Comparison of ENCODE assay signal across 1 cellular context in genomic region chr16:1188781-1189189, GRCh38.
TF ChIP-seq lines count a peak whose summit lies in the region.

No MANE protein-coding gene starts in this region.

TF ChIP-seq in HepG2, 621 proteins besides CTCF, POLR2A, EP300 and RAD21 (continued from another document and continues in another):
- TF ChIP-seq, protein P1, sequence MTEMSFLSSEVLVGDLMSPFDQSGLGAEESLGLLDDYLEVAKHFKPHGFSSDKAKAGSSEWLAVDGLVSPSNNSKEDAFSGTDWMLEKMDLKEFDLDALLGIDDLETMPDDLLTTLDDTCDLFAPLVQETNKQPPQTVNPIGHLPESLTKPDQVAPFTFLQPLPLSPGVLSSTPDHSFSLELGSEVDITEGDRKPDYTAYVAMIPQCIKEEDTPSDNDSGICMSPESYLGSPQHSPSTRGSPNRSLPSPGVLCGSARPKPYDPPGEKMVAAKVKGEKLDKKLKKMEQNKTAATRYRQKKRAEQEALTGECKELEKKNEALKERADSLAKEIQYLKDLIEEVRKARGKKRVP (CRISPR knock-in tag; IDR thresholded peaks at IDR 0.05) = no peak
- TF ChIP-seq SALL1 (CRISPR knock-in tag; IDR thresholded peaks at IDR 0.05) (peak; percentile 88), RFX5 (IDR thresholded peaks at IDR 0.05; ENCODE audit: low read depth, low read length) (no peak), KDM3A (CRISPR knock-in tag; IDR thresholded peaks at IDR 0.05; ENCODE audit: low read depth) (peak; percentile 47; the same call in 1 of the 2 replicates), ZNF678 (CRISPR knock-in tag; IDR thresholded peaks at IDR 0.05) (peak; percentile 56; the same call in 1 of the 2 replicates), ZNF646 (CRISPR knock-in tag; IDR thresholded peaks at IDR 0.05) (no peak), PAXIP1 (CRISPR knock-in tag; conservative IDR thresholded peaks at IDR 0.05) (no peak), SETDB1 (CRISPR knock-in tag; IDR thresholded peaks at IDR 0.05; ENCODE audit: borderline replicate concordance) (no peak), AKAP8 (CRISPR knock-in tag; IDR thresholded peaks at IDR 0.05) (no peak), SAP130 (CRISPR knock-in tag; IDR thresholded peaks at IDR 0.05; ENCODE audit: low read depth) (peak; percentile 40; the same call in 1 of the 2 replicates), MIXL1 (CRISPR knock-in tag; IDR thresholded peaks at IDR 0.05) (0 out of 2 replicates have a peak, but pooled peaks have one; percentile 37), FOXC1 (CRISPR knock-in tag; IDR thresholded peaks at IDR 0.05; ENCODE audit: borderline replicate concordance) (peak; percentile 73; the same call in 1 of the 2 replicates), GATAD2A (CRISPR knock-in tag; IDR thresholded peaks at IDR 0.05) (0 out of 2 replicates have a peak, but pooled peaks have one; percentile 18), ZNF709 (CRISPR knock-in tag; IDR thresholded peaks at IDR 0.05) (0 out of 2 replicates have a peak, but pooled peaks have one; percentile 30), ZNF329 (CRISPR knock-in tag; IDR thresholded peaks at IDR 0.05; ENCODE audit: low read depth) (peak; percentile 71; the same call in 1 of the 2 replicates), ZNF263 (CRISPR knock-in tag; IDR thresholded peaks at IDR 0.05) (peak; percentile 65), PCBP1 (IDR thresholded peaks at IDR 0.05; ENCODE audit: borderline replicate concordance, low read depth, low read length) (0 out of 2 replicates have a peak, but pooled peaks have one; percentile 1), ZMAT3 (CRISPR knock-in tag; conservative IDR thresholded peaks at IDR 0.05) (peak; percentile 96), ZNF501 (CRISPR knock-in tag; IDR thresholded peaks at IDR 0.05) (peak; percentile 43; the same call in 1 of the 2 replicates), FOXO1 (CRISPR knock-in tag; IDR thresholded peaks at IDR 0.05) (peak; percentile 32; the same call in 1 of the 2 replicates), FOXK1 (CRISPR knock-in tag; IDR thresholded peaks at IDR 0.05; ENCODE audit: borderline replicate concordance, low read depth) (peak; percentile 70; the same call in 1 of the 2 replicates), ZFP62 (CRISPR knock-in tag; IDR thresholded peaks at IDR 0.05) (no peak), PPARG (CRISPR knock-in tag; conservative IDR thresholded peaks at IDR 0.05) (peak; percentile 61; the same call in 1 of the 2 replicates), HNRNPL (IDR thresholded peaks at IDR 0.05; ENCODE audit: low read depth, low read length) (0 out of 2 replicates have a peak, but pooled peaks have one; percentile 47), SNRNP70 (IDR thresholded peaks at IDR 0.05; ENCODE audit: low read depth, low read length) (no peak), ZNF792 (CRISPR knock-in tag; IDR thresholded peaks at IDR 0.05) (peak; percentile 83), ZNF850 (CRISPR knock-in tag; conservative IDR thresholded peaks at IDR 0.05) (no peak), HIC2 (CRISPR knock-in tag; IDR thresholded peaks at IDR 0.05; ENCODE audit: low read depth) (no peak)
- TF ChIP-seq, protein P2, sequence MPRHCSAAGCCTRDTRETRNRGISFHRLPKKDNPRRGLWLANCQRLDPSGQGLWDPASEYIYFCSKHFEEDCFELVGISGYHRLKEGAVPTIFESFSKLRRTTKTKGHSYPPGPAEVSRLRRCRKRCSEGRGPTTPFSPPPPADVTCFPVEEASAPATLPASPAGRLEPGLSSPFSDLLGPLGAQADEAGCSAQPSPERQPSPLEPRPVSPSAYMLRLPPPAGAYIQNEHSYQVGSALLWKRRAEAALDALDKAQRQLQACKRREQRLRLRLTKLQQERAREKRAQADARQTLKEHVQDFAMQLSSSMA (CRISPR knock-in tag; IDR thresholded peaks at IDR 0.05) = peak; percentile 40; the same call in 1 of the 2 replicates
- TF ChIP-seq, protein P3, sequence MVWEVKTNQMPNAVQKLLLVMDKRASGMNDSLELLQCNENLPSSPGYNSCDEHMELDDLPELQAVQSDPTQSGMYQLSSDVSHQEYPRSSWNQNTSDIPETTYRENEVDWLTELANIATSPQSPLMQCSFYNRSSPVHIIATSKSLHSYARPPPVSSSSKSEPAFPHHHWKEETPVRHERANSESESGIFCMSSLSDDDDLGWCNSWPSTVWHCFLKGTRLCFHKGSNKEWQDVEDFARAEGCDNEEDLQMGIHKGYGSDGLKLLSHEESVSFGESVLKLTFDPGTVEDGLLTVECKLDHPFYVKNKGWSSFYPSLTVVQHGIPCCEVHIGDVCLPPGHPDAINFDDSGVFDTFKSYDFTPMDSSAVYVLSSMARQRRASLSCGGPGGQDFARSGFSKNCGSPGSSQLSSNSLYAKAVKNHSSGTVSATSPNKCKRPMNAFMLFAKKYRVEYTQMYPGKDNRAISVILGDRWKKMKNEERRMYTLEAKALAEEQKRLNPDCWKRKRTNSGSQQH (CRISPR knock-in tag; IDR thresholded peaks at IDR 0.05; ENCODE audit: low read depth) = 0 out of 2 replicates have a peak, but pooled peaks have one; percentile 39
- TF ChIP-seq, protein P4, sequence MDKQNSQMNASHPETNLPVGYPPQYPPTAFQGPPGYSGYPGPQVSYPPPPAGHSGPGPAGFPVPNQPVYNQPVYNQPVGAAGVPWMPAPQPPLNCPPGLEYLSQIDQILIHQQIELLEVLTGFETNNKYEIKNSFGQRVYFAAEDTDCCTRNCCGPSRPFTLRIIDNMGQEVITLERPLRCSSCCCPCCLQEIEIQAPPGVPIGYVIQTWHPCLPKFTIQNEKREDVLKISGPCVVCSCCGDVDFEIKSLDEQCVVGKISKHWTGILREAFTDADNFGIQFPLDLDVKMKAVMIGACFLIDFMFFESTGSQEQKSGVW (CRISPR knock-in tag; IDR thresholded peaks at IDR 0.05; ENCODE audit: borderline replicate concordance) = 0 out of 2 replicates have a peak, but pooled peaks have one; percentile 80
- TF ChIP-seq, protein P5, sequence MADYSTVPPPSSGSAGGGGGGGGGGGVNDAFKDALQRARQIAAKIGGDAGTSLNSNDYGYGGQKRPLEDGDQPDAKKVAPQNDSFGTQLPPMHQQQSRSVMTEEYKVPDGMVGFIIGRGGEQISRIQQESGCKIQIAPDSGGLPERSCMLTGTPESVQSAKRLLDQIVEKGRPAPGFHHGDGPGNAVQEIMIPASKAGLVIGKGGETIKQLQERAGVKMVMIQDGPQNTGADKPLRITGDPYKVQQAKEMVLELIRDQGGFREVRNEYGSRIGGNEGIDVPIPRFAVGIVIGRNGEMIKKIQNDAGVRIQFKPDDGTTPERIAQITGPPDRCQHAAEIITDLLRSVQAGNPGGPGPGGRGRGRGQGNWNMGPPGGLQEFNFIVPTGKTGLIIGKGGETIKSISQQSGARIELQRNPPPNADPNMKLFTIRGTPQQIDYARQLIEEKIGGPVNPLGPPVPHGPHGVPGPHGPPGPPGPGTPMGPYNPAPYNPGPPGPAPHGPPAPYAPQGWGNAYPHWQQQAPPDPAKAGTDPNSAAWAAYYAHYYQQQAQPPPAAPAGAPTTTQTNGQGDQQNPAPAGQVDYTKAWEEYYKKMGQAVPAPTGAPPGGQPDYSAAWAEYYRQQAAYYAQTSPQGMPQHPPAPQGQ (CRISPR knock-in tag; IDR thresholded peaks at IDR 0.05; ENCODE audit: borderline replicate concordance) = no peak
- TF ChIP-seq, protein P6, sequence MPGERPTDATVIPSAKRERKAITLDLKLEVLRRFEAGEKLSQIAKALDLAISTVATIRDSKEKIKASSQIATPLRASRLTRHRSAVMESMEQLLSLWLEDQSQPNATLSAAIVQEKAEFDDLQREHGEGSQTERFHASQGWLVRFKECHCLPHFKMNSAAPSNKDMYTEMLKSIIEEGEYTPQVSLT (CRISPR knock-in tag; IDR thresholded peaks at IDR 0.05; ENCODE audit: borderline replicate concordance, low read depth) = no peak
- TF ChIP-seq, protein P7, sequence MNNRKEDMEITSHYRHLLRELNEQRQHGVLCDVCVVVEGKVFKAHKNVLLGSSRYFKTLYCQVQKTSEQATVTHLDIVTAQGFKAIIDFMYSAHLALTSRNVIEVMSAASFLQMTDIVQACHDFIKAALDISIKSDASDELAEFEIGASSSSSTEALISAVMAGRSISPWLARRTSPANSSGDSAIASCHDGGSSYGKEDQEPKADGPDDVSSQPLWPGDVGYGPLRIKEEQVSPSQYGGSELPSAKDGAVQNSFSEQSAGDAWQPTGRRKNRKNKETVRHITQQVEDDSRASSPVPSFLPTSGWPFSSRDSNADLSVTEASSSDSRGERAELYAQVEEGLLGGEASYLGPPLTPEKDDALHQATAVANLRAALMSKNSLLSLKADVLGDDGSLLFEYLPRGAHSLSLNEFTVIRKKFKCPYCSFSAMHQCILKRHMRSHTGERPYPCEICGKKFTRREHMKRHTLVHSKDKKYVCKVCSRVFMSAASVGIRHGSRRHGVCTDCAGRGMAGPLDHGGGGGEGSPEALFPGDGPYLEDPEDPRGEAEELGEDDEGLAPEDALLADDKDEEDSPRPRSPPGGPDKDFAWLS (CRISPR knock-in tag; IDR thresholded peaks at IDR 0.05; ENCODE audit: borderline replicate concordance) = no peak
